13 cellular contexts compared by ENCODE assay signal in genomic region chr3:89179355-89179997, GRCh38.
DNase-seq lines count a peak whose midpoint lies in the region; ATAC-seq and TF ChIP-seq lines count a peak whose summit lies in the region.
"Had no signal": no experiment of that assay in that cellular context is flagged by ENCODE, and none has a peak within 500 bp of the region (broad histone marks: within the 10 kb centered on the region; RNA-seq: fewer than 3 reads in every experiment).

No MANE protein-coding gene starts in this region.

- TF ChIP-seq CTCF in astrocyte of the spinal cord (IDR thresholded peaks at IDR 0.05; ENCODE audit: low read depth, low read length) = no peak
- TF ChIP-seq CTCF in neural progenitor cell (IDR thresholded peaks at IDR 0.05) = no peak

- H3K4me1 ChIP-seq in neural progenitor cell = peaks cover 24% of the 10 kb centered on the region
- H3K4me1 ChIP-seq: lower lobe of right lung had no signal

- H3K36me3 Mint-ChIP-seq in neural progenitor cell = no peaks in the 10 kb centered on the region

- ATAC-seq in GM19035 (IDR thresholded peaks at IDR 0.05; ENCODE audit: unreplicated experiment) (peak; percentile 86), HG03095 (IDR thresholded peaks at IDR 0.05; ENCODE audit: unreplicated experiment) (peak; percentile 56), GM19324 (IDR thresholded peaks at IDR 0.05; ENCODE audit: low FRiP score, unreplicated experiment) (no peak), left colon (no peak)
- ATAC-seq: lower lobe of right lung; stimulated activated naive CD8-positive, alpha-beta T cell treated with anti-CD3 and anti-CD28 coated beads, Interleukin-15, Interleukin-2, amounts not matched to agents 100 U/mL and 50 U/mL, for 24 hours had no signal

- H3K27ac ChIP-seq in neural progenitor cell = no peak overlapping the region
- H3K27ac ChIP-seq: HL-60, lower lobe of right lung had no signal

- no peaks in the 10 kb centered on the region for H3F3A ChIP-seq in neural progenitor cell (ENCODE audit: low read depth)

- no peak overlapping the region for H3K4me2 ChIP-seq in neural progenitor cell

- no peaks in the 10 kb centered on the region for H3K79me2 ChIP-seq in neural progenitor cell (ENCODE audit: low read depth)

- peaks cover 54% of the 10 kb centered on the region for H3K4me1 Mint-ChIP-seq in neural progenitor cell

- peak overlapping the region; percentile 47 for H3K27ac Mint-ChIP-seq in neural progenitor cell
- H3K27ac Mint-ChIP-seq: T-helper 2 cell treated with Interferon-gamma antibody and Interleukin-4, amounts not matched to agents 5 μg/mL and 100 μg/mL, for 36 hours had no signal

- no peaks in the 10 kb centered on the region for H3K9me3 ChIP-seq in neural progenitor cell (ENCODE audit: low read depth)
- H3K9me3 ChIP-seq: lower lobe of right lung had no signal

- no peaks in the 10 kb centered on the region for H3K27me3 ChIP-seq in neural progenitor cell

- in situ Hi-C loops in astrocyte of the spinal cord (cut with HindIII; ENCODE audit: low sequenced_read_pairs) = no loop called here

- peak overlapping the region; percentile 55 for H3K4me3 Mint-ChIP-seq in neural progenitor cell
- H3K4me3 Mint-ChIP-seq: T-helper 2 cell treated with Interferon-gamma antibody and Interleukin-4, amounts not matched to agents 5 μg/mL and 100 μg/mL, for 36 hours had no signal

- H4K20me1 ChIP-seq in neural progenitor cell (ENCODE audit: low read depth) = no peaks in the 10 kb centered on the region

- H3K36me3 ChIP-seq in neural progenitor cell = no peaks in the 10 kb centered on the region
- H3K36me3 ChIP-seq: lower lobe of right lung had no signal

- no peak overlapping the region for H2AFZ ChIP-seq in neural progenitor cell (replicated peaks)

- DNase-seq in astrocyte of the spinal cord (ENCODE audit: low read depth, low spot score) = peak; percentile 89
- DNase-seq in neural progenitor cell (ENCODE audit: low spot score) = peak; percentile 6
- no peak for DNase-seq in NOMO-1 treated with dmso at 0.1 percent for 144 hours (lab: John Stamatoyannopoulos, UW; ENCODE audit: unreplicated experiment)
- no peak for DNase-seq in left colon
- no peak for DNase-seq in cerebellar nuclear complex (lab: John Stamatoyannopoulos, UW)
- DNase-seq: lower lobe of right lung; small intestine; stimulated activated naive CD8-positive, alpha-beta T cell treated with anti-CD3 and anti-CD28 coated beads, Interleukin-15, Interleukin-2, amounts not matched to agents 100 U/mL and 50 U/mL, for 24 hours had no signal

- no peak overlapping the region for H3K9ac ChIP-seq in neural progenitor cell

- no peak overlapping the region for H3K4me3 ChIP-seq in astrocyte of the spinal cord (ENCODE audit: low read depth, low read length)
- no peak overlapping the region for H3K4me3 ChIP-seq in neural progenitor cell
- H3K4me3 ChIP-seq: lower lobe of right lung had no signal

- intact Hi-C loops in left colon (cut with DNase I, micrococcal nuclease) = no loop called here

- H3K27me3 Mint-ChIP-seq in neural progenitor cell (ENCODE audit: insufficient read depth, low read depth) = no peaks in the 10 kb centered on the region

- no peaks in the 10 kb centered on the region for H3K9me3 Mint-ChIP-seq in neural progenitor cell
- H3K9me3 Mint-ChIP-seq: T-helper 2 cell treated with Interferon-gamma antibody and Interleukin-4, amounts not matched to agents 5 μg/mL and 100 μg/mL, for 36 hours had no signal

Comparison
In these comparisons a context has a peak if more than half of its experiments do, and no peak if none do; other contexts are left out.
1. ATAC-seq: peak in GM19035 (single experiment) and HG03095 (single experiment); none in GM19324 (single experiment) and left colon (single experiment).
2. DNase-seq: peak in astrocyte of the spinal cord (single experiment) and neural progenitor cell (single experiment); none in NOMO-1 treated with dmso at 0.1 percent for 144 hours (single experiment), left colon (0 of 2) and cerebellar nuclear complex (0 of 2).